In genomic region chr11:1854949-1855885, GRCh38 we compare ENCODE assay signal across 1 cellular context.
TF ChIP-seq lines count a peak whose summit lies in the region.

No MANE protein-coding gene starts in this region.

TF ChIP-seq in H1, 55 proteins besides CTCF, POLR2A, EP300 and RAD21:
- TF ChIP-seq RNF2 (IDR thresholded peaks at IDR 0.05; ENCODE audit: borderline replicate concordance, low read depth, low read length, missing control alignments, poor library complexity, severe bottlenecking): no peak
